In genomic region chr20:3577366-3577765, GRCh38 we compare ENCODE assay signal across 28 cellular contexts.
"Had no signal": no experiment of that assay in that cellular context is flagged by ENCODE, and none has a peak within 500 bp of the region (broad histone marks: within the 10 kb centered on the region; RNA-seq: fewer than 3 reads in every experiment).

No MANE protein-coding gene starts in this region.

- H3K4me1 ChIP-seq: body of pancreas, breast epithelium, SJCRH30 had no signal

- ATAC-seq: activated CD8-positive, alpha-beta T cell treated with anti-CD3 and anti-CD28 coated beads, Interleukin-2, amount 10 ng/mL, durations not matched to agents 7 days and 5 days; activated naive CD4-positive, alpha-beta T cell treated with anti-CD3 and anti-CD28 coated beads, Interleukin-2, amount 50 U/mL, for 72 hours; body of pancreas; K562; Panc1 had no signal

- DNase-seq: activated CD4-positive, alpha-beta T cell treated with anti-CD3 and anti-CD28 coated beads for 1 hour; activated CD4-positive, alpha-beta T cell treated with anti-CD3 and anti-CD28 coated beads, Interleukin-2, amount 10 ng/mL, durations not matched to agents 24 days and 14 days; activated CD4-positive, alpha-beta T cell treated with anti-CD3 and anti-CD28 coated beads, Interleukin-2, amount 50 U/mL, for 4 hours; activated CD4-positive, CD25-positive, alpha-beta regulatory T cell; activated CD8-positive, alpha-beta T cell treated with anti-CD3 and anti-CD28 coated beads, Interleukin-2, amount 10 ng/mL, durations not matched to agents 7 days and 5 days; activated gamma-delta T cell; activated naive CD4-positive, alpha-beta T cell treated with anti-CD3 and anti-CD28 coated beads for 36 hours; activated T-cell treated with anti-CD3 and anti-CD28 coated beads, Interleukin-2, amount 50 U/mL, for 24 hours; adrenal gland; body of pancreas; MV-4-11; NCI-H1092; NCI-H1436 treated with DMSO at 0.1 percent for 48 hours; NCI-H1694 treated with DMSO at 0.1 percent for 48 hours; NCI-H2029; NCI-H345; NCI-H524 treated with DMSO at 0.1 percent for 48 hours; SHP77; SJCRH30; WERI-Rb-1 had no signal

- H3K4me3 Mint-ChIP-seq: activated CD4-positive, alpha-beta T cell treated with anti-CD3 and anti-CD28 coated beads, Interleukin-2, amount 10 ng/mL, durations not matched to agents 24 days and 14 days; activated CD8-positive, alpha-beta T cell treated with anti-CD3 and anti-CD28 coated beads, Interleukin-2, amount 10 ng/mL, durations not matched to agents 7 days and 5 days; activated naive CD4-positive, alpha-beta T cell treated with anti-CD3 and anti-CD28 coated beads for 36 hours; activated T-cell treated with anti-CD3 and anti-CD28 coated beads, Interleukin-2, amount 50 U/mL, for 24 hours; T-helper 1 cell treated with Interleukin-12 subunit alpha and Interleukin-12 subunit beta and Interleukin-4 antibody, amounts not matched to agents 30 μg/mL and 1 μg/mL, for 36 hours; T-helper 2 cell treated with Interferon-gamma antibody and Interleukin-4, amounts not matched to agents 5 μg/mL and 100 μg/mL, for 36 hours had no signal

- H3K27ac ChIP-seq: adrenal gland, body of pancreas, breast epithelium, SJCRH30, SK-N-MC, WERI-Rb-1 had no signal

- H3K4me1 Mint-ChIP-seq: activated CD4-positive, alpha-beta T cell treated with anti-CD3 and anti-CD28 coated beads, Interleukin-2, amount 10 ng/mL, durations not matched to agents 24 days and 14 days had no signal

- H3K9me3 Mint-ChIP-seq: activated CD4-positive, alpha-beta T cell treated with anti-CD3 and anti-CD28 coated beads, Interleukin-2, amount 10 ng/mL, durations not matched to agents 24 days and 14 days; activated naive CD4-positive, alpha-beta T cell treated with anti-CD3 and anti-CD28 coated beads for 36 hours; activated naive CD4-positive, alpha-beta T cell treated with anti-CD3 and anti-CD28 coated beads, Interleukin-2, amount 50 U/mL, for 72 hours; activated T-cell treated with anti-CD3 and anti-CD28 coated beads, Interleukin-2, amount 50 U/mL, for 24 hours; activated T-helper 2 cell treated with anti-CD3 and anti-CD28 coated beads, Interferon-gamma antibody, Interleukin-2, Interleukin-4, amounts not matched to agents 10 μg/mL and 5 μg/mL and 100 μg/mL, durations not matched to agents 14 hours and 24 hours and 36 hours; T-helper 1 cell treated with Interleukin-12 subunit alpha and Interleukin-12 subunit beta and Interleukin-4 antibody, amounts not matched to agents 30 μg/mL and 1 μg/mL, for 36 hours; T-helper 2 cell treated with Interferon-gamma antibody and Interleukin-4, amounts not matched to agents 5 μg/mL and 100 μg/mL, for 36 hours had no signal

- H3K9me3 ChIP-seq: adrenal gland, body of pancreas, breast epithelium, SJCRH30 had no signal

- H3K4me3 ChIP-seq: adrenal gland, body of pancreas, breast epithelium, K562, SJCRH30, SK-N-MC had no signal

- H3K27me3 ChIP-seq: adrenal gland, body of pancreas, breast epithelium, SJCRH30 had no signal

- H3K27ac Mint-ChIP-seq: activated CD4-positive, alpha-beta T cell treated with anti-CD3 and anti-CD28 coated beads, Interleukin-2, amount 10 ng/mL, durations not matched to agents 24 days and 14 days; activated CD8-positive, alpha-beta T cell treated with anti-CD3 and anti-CD28 coated beads, Interleukin-2, amount 10 ng/mL, durations not matched to agents 7 days and 5 days; activated naive CD4-positive, alpha-beta T cell treated with anti-CD3 and anti-CD28 coated beads for 36 hours; activated naive CD4-positive, alpha-beta T cell treated with anti-CD3 and anti-CD28 coated beads, Interleukin-2, amount 50 U/mL, for 72 hours; activated T-cell treated with anti-CD3 and anti-CD28 coated beads, Interleukin-2, amount 50 U/mL, for 24 hours; activated T-helper 2 cell treated with anti-CD3 and anti-CD28 coated beads, Interferon-gamma antibody, Interleukin-2, Interleukin-4, amounts not matched to agents 10 μg/mL and 5 μg/mL and 100 μg/mL, durations not matched to agents 14 hours and 24 hours and 36 hours; T-helper 1 cell treated with Interleukin-12 subunit alpha and Interleukin-12 subunit beta and Interleukin-4 antibody, amounts not matched to agents 30 μg/mL and 1 μg/mL, for 36 hours; T-helper 2 cell treated with Interferon-gamma antibody and Interleukin-4, amounts not matched to agents 5 μg/mL and 100 μg/mL, for 36 hours had no signal
